8 cellular contexts compared by ENCODE assay signal in genomic region chr6:17156112-17156921, GRCh38. TPM values are rescaled to one million over a fixed set of nuclear protein-coding genes. Genes with fewer than 3 reads are reported as not detected.
DNase-seq lines count a peak whose midpoint lies in the region; ATAC-seq and TF ChIP-seq lines count a peak whose summit lies in the region.

No MANE protein-coding gene starts in this region.

- TF ChIP-seq CTCF in WTC11 (IDR thresholded peaks at IDR 0.05) (peak; percentile 75), cardiac fibroblast (IDR thresholded peaks at IDR 0.05; ENCODE audit: low read depth, low read length) (peak; percentile 63)

- CTCF ChIA-PET in WTC11 (lab: Charles Lee), result interaction anchor here (1.6 kb wide), 1 partner anchor 428 kb away, joined by 10 read pairs; no protein-coding TSS in a partner anchor

- H3K36me3 Mint-ChIP-seq in WTC11, result peaks cover 9% of the 10 kb centered on the region; the same call in 1 of the 2 replicates

- DNase-seq in CD1c-positive myeloid dendritic cell (ENCODE audit: extremely low spot score) (peak; percentile 72), H7 (peak; percentile 46), NCI-H2196 (lab: John Stamatoyannopoulos, UW; ENCODE audit: unreplicated experiment) (peak; percentile 70), WTC11 (ENCODE audit: low spot score) (peak; percentile 61), cardiac fibroblast (ENCODE audit: low read depth in 2 of 2) (peak; percentile 90), kidney tubule cell (ENCODE audit: low spot score) (peak; percentile 74)
- peak; percentile 50 for DNase-seq in stimulated activated CD4-positive, alpha-beta T cell treated with anti-CD3 and anti-CD28 coated beads, Interleukin-4, amount 100 ng/mL, for 1 hour

- H3K27ac Mint-ChIP-seq in WTC11, result no peak overlapping the region

- no peak overlapping the region for H3K4me3 ChIP-seq in H7 (ENCODE audit: insufficient read depth, low read depth, low read length)
- H3K4me3 ChIP-seq in cardiac fibroblast (replicated peaks in 1 of 2; ENCODE audit: low read depth in 2 of 2, low read length in 2 of 2), result no peak overlapping the region

- no peaks in the 10 kb centered on the region for H3K4me1 Mint-ChIP-seq in WTC11

- no peaks in the 10 kb centered on the region for H3K27me3 ChIP-seq in H7 (ENCODE audit: control insufficient read depth, insufficient read depth, low read length)

- peaks cover 21% of the 10 kb centered on the region for H3K9me3 Mint-ChIP-seq in WTC11

- POLR2A ChIA-PET in WTC11 (lab: Charles Lee), result no interaction called here

- H3K36me3 ChIP-seq in H7 (replicated peaks; ENCODE audit: control insufficient read depth, insufficient read depth, low read length), result no peaks in the 10 kb centered on the region

- ATAC-seq in WTC11, result peak; percentile 55
- ATAC-seq in GM18502 (IDR thresholded peaks at IDR 0.05; ENCODE audit: poor library complexity, unreplicated experiment), result no peak

- H3K27me3 Mint-ChIP-seq in WTC11 (ENCODE audit: low read depth), result peaks cover 3% of the 10 kb centered on the region; the same call in 1 of the 2 replicates

- no peak overlapping the region for H3K4me3 Mint-ChIP-seq in WTC11

TF ChIP-seq in WTC11, 78 proteins besides CTCF, POLR2A, EP300 and RAD21:
- TF ChIP-seq ATF2 (CRISPR knock-in tag; IDR thresholded peaks at IDR 0.05; ENCODE audit: borderline replicate concordance, low read depth) (no peak), ERG (CRISPR knock-in tag; IDR thresholded peaks at IDR 0.05) (no peak), TP53 (CRISPR knock-in tag; IDR thresholded peaks at IDR 0.05) (no peak), MAX (CRISPR knock-in tag; IDR thresholded peaks at IDR 0.05) (no peak), AR (CRISPR knock-in tag; IDR thresholded peaks at IDR 0.05) (no peak), ZNF425 (CRISPR knock-in tag; conservative IDR thresholded peaks at IDR 0.05) (no peak), MYBL2 (CRISPR knock-in tag; IDR thresholded peaks at IDR 0.05) (no peak), PRDM15 (CRISPR knock-in tag; IDR thresholded peaks at IDR 0.05) (no peak), IRF2 (CRISPR knock-in tag; IDR thresholded peaks at IDR 0.05; ENCODE audit: borderline replicate concordance, low read depth) (no peak), E2F5 (CRISPR knock-in tag; IDR thresholded peaks at IDR 0.05) (no peak), FOXK1 (CRISPR knock-in tag; IDR thresholded peaks at IDR 0.05) (no peak)

RNA-seq across cellular contexts. Expression of gene STMND1, which starts 54.5 kb away (rescaled TPM):
- not detected in 2 replicates for total RNA-seq in H7 (2014; rRNA removed; shearing (Covaris generic))
- not detected in 3 replicates for total RNA-seq in WTC11 (2021)
